In genomic region chr11:113888848-113889247, GRCh38 we compare ENCODE assay signal across 24 cellular contexts. TPM values are rescaled to one million over a fixed set of nuclear protein-coding genes. Genes with fewer than 3 reads are reported as not detected.
DNase-seq lines count a peak whose midpoint lies in the region; ATAC-seq, FAIRE-seq and TF ChIP-seq lines count a peak whose summit lies in the region.
"Had no signal": no experiment of that assay in that cellular context is flagged by ENCODE, and none has a peak within 500 bp of the region (broad histone marks: within the 10 kb centered on the region; RNA-seq: fewer than 3 reads in every experiment).

No MANE protein-coding gene starts in this region.

- no peak for TF ChIP-seq POLR2A in HepG2 (IDR thresholded peaks at IDR 0.05; ENCODE audit: insufficient read depth in 1 of 2, low read depth in 2 of 2, low read length in 2 of 2)
- no peak for TF ChIP-seq POLR2A in right lobe of liver (IDR thresholded peaks at IDR 0.05)

- TF ChIP-seq EP300 in HepG2 (IDR thresholded peaks at IDR 0.05; ENCODE audit: low read depth in 2 of 2, low read length in 2 of 2) (no peak), HepG2 (CRISPR knock-in tag; IDR thresholded peaks at IDR 0.05; ENCODE audit: borderline replicate concordance) (no peak)

- TF ChIP-seq RAD21 in HepG2 (CRISPR knock-in tag; IDR thresholded peaks at IDR 0.05): no peak

- H3K4me2 ChIP-seq in HepG2 (ENCODE audit: low read depth, low read length): no peak overlapping the region
- H3K4me2 ChIP-seq in osteoblast (ENCODE audit: insufficient read depth, low read length): no peak overlapping the region
- H3K4me2 ChIP-seq: BLaER1 treated with 17β-estradiol and CSF1 and Interleukin-3, amounts not matched to agents 10 nM and 100 nM had no signal

- no peak overlapping the region for H2AFZ ChIP-seq in HepG2 (ENCODE audit: low read length)
- H2AFZ ChIP-seq in osteoblast (ENCODE audit: low read length): no peak overlapping the region

- H3K36me3 ChIP-seq in HepG2 (replicated peaks in 1 of 2; ENCODE audit: control insufficient read depth in 1 of 2, insufficient read depth in 2 of 2, low read length in 2 of 2) (no peaks in the 10 kb centered on the region), right lobe of liver (no peaks in the 10 kb centered on the region), osteoblast (ENCODE audit: insufficient read depth, low read length) (no peaks in the 10 kb centered on the region)
- H3K36me3 ChIP-seq: BE2C; BLaER1 treated with 17β-estradiol and CSF1 and Interleukin-3, amounts not matched to agents 10 nM and 100 nM had no signal

- no peaks in the 10 kb centered on the region for H4K20me1 ChIP-seq in HepG2 (ENCODE audit: insufficient read depth, low read length)
- no peaks in the 10 kb centered on the region for H4K20me1 ChIP-seq in osteoblast (ENCODE audit: insufficient read depth, low read length)
- H4K20me1 ChIP-seq: BLaER1 treated with 17β-estradiol and CSF1 and Interleukin-3, amounts not matched to agents 10 nM and 100 nM had no signal

- intact Hi-C loops in HepG2 (cut with micrococcal nuclease; ENCODE audit: unreplicated experiment) (no loop called here), right lobe of liver (cut with DNase I) (no loop called here), right cardiac atrium (cut with DNase I) (no loop called here)

- no peaks in the 10 kb centered on the region; a peak in 1 of 5 replicates for H3K27me3 ChIP-seq in HepG2 (ENCODE audit: control insufficient read depth in 1 of 2, insufficient read depth in 2 of 2, low read length in 2 of 2)
- H3K27me3 ChIP-seq in right lobe of liver: no peaks in the 10 kb centered on the region
- no peaks in the 10 kb centered on the region for H3K27me3 ChIP-seq in osteoblast (ENCODE audit: insufficient read depth, low read length)
- no peaks in the 10 kb centered on the region for H3K27me3 ChIP-seq in right cardiac atrium (ENCODE audit: control insufficient read depth, insufficient read depth)
- H3K27me3 ChIP-seq: BE2C; BLaER1 treated with 17β-estradiol and CSF1 and Interleukin-3, amounts not matched to agents 10 nM and 100 nM had no signal

- H3K9ac ChIP-seq in HepG2 (ENCODE audit: insufficient read depth, low read depth, low read length): no peak overlapping the region
- H3K9ac ChIP-seq: BLaER1 treated with 17β-estradiol and CSF1 and Interleukin-3, amounts not matched to agents 10 nM and 100 nM had no signal

- POLR2A ChIA-PET in HepG2 (lab: Yijun Ruan, JAX): no interaction called here

- H3K4me1 ChIP-seq in HepG2 (ENCODE audit: insufficient read depth, low read length) (peaks cover 11% of the 10 kb centered on the region), right lobe of liver (no peaks in the 10 kb centered on the region), osteoblast (ENCODE audit: insufficient read depth, low read length) (no peaks in the 10 kb centered on the region), right cardiac atrium (ENCODE audit: control insufficient read depth, insufficient read depth, low read length) (no peaks in the 10 kb centered on the region)
- H3K4me1 ChIP-seq: BE2C; BLaER1 treated with 17β-estradiol and CSF1 and Interleukin-3, amounts not matched to agents 10 nM and 100 nM had no signal

- no peak for TF ChIP-seq CTCF in HepG2 (CRISPR knock-in tag; IDR thresholded peaks at IDR 0.05)
- TF ChIP-seq CTCF in right lobe of liver (IDR thresholded peaks at IDR 0.05): no peak
- TF ChIP-seq CTCF in osteoblast (IDR thresholded peaks at IDR 0.05; ENCODE audit: extremely low read depth, low read depth, low read length): no peak

- no peak for DNase-seq in HepG2 (ENCODE audit: low spot score)
- DNase-seq in right lobe of liver: no peak
- DNase-seq in NCI-H526 treated with DMSO at 0.1 percent for 48 hours (lab: John Stamatoyannopoulos, UW): peak; percentile 51
- DNase-seq in osteoblast (ENCODE audit: insufficient read length, low spot score, missing footprints): peak; percentile 10
- no peak for DNase-seq in NCI-H1092 treated with DMSO at 0.1 percent for 48 hours (lab: John Stamatoyannopoulos, UW)
- no peak for DNase-seq in right cardiac atrium
- DNase-seq: ACHN; AML-193; BE2C; CD4-positive, alpha-beta T cell; CD8-positive, alpha-beta memory T cell; DMS 273 treated with DMSO at 0.1 percent for 48 hours; DMS79; EL; GDM1; GOT3; H7; HCEC 1CT had no signal

- H3K9me3 ChIP-seq in HepG2 (ENCODE audit: low read length): no peaks in the 10 kb centered on the region
- no peaks in the 10 kb centered on the region for H3K9me3 ChIP-seq in right lobe of liver
- H3K9me3 ChIP-seq in osteoblast (ENCODE audit: low read depth, low read length): no peaks in the 10 kb centered on the region
- H3K9me3 ChIP-seq in right cardiac atrium (ENCODE audit: control insufficient read depth, low read length): no peaks in the 10 kb centered on the region
- H3K9me3 ChIP-seq: BE2C; BLaER1 treated with 17β-estradiol and CSF1 and Interleukin-3, amounts not matched to agents 10 nM and 100 nM had no signal

- CTCF ChIA-PET in HepG2 (lab: Yijun Ruan, JAX; ENCODE audit: low intra/inter-chr PET ratio, low total read pairs): no interaction called here

- no peak for ATAC-seq in HepG2
- ATAC-seq in right lobe of liver: no peak
- ATAC-seq in right cardiac atrium: no peak
- ATAC-seq in HG02588 (IDR thresholded peaks at IDR 0.05; ENCODE audit: unreplicated experiment): no peak
- ATAC-seq: GM12878 had no signal

- in situ Hi-C loops in HepG2 (cut with HindIII; ENCODE audit: extremely low pct_ligation_motif_present, low pct_unique_long_range_greater_than_20kb): no loop called here

- H3K4me3 ChIP-seq in HepG2 (replicated peaks in 1 of 3; ENCODE audit: insufficient read depth in 1 of 3, low read depth in 2 of 3, low read length in 3 of 3) (no peak overlapping the region), right lobe of liver (no peak overlapping the region), osteoblast (ENCODE audit: insufficient read depth, low read length) (no peak overlapping the region), right cardiac atrium (ENCODE audit: low read length) (no peak overlapping the region)
- H3K4me3 ChIP-seq: BLaER1 treated with 17β-estradiol and CSF1 and Interleukin-3, amounts not matched to agents 10 nM and 100 nM; GM12878 had no signal

- H3K79me2 ChIP-seq in HepG2 (ENCODE audit: insufficient read depth, low read length) (no peaks in the 10 kb centered on the region), osteoblast (ENCODE audit: insufficient read depth, low read length) (no peaks in the 10 kb centered on the region)

- no peak overlapping the region for H3K27ac ChIP-seq in HepG2 (ENCODE audit: extremely low read length, insufficient read depth, low read length)
- H3K27ac ChIP-seq in right lobe of liver: no peak overlapping the region
- no peak overlapping the region for H3K27ac ChIP-seq in osteoblast (ENCODE audit: low read depth, low read length)
- no peak overlapping the region for H3K27ac ChIP-seq in right cardiac atrium (ENCODE audit: low read length)
- H3K27ac ChIP-seq: 22Rv1; BLaER1 treated with 17β-estradiol and CSF1 and Interleukin-3, amounts not matched to agents 10 nM and 100 nM had no signal

- no TSS peak for BruUV-seq in HepG2 (replicated peaks; lab: Mats Ljungman, UMichigan)

- no peak for FAIRE-seq in HepG2 (lab: Jason Lieb, UNC)
- FAIRE-seq: A204.1, D721Med, GM12878 had no signal

RNA-seq across cellular contexts. Expression of gene USP28, which starts 13.5 kb away (rescaled TPM):
- total RNA-seq in HepG2 (2016; rRNA removed; fragmentation: Illumina TruSeq; extraction: Trizol) (34.3 and 52.0 TPM in 2 replicates), right lobe of liver (10 to 100 TPM; 12.1 to 15.3 (median 14.4) TPM), osteoblast (21.8 and 31.5 TPM in 2 replicates), right cardiac atrium (100 to 1,000 TPM in 2 of 4 donors, 10 to 100 TPM in 2; 93.6 to 109 (median 99.9) TPM)
- 8.8 and 10.6 TPM in 2 replicates for total RNA-seq in HepG2 (2016; cell fraction: cytosol; rRNA removed; fragmentation: Illumina TruSeq; extraction: Trizol; ENCODE audit: low read depth)
- total RNA-seq in HepG2 (2016; cell fraction: insoluble cytoplasmic fraction; rRNA removed; fragmentation: Illumina TruSeq; extraction: Trizol): 36.7 and 47.2 TPM in 2 replicates
- total RNA-seq in HepG2 (2016; cell fraction: membrane; rRNA removed; fragmentation: Illumina TruSeq; extraction: Trizol): 19.2 and 20.6 TPM in 2 replicates
- 30.7 and 35.4 TPM in 2 replicates for total RNA-seq in HepG2 (2016; cell fraction: nucleus; rRNA removed; fragmentation: Illumina TruSeq; extraction: Trizol)
- polyA plus RNA-seq in HepG2 (2011; rRNA removed) (27.6 and 29.6 TPM in 2 replicates), right cardiac atrium (39.8 TPM)
- 11.8 and 14.3 TPM in 2 replicates for polyA plus RNA-seq in HepG2 (2011; cell fraction: cytosol; rRNA removed)
- polyA plus RNA-seq in HepG2 (2011; cell fraction: nucleus; rRNA removed): 26.1 and 29.2 TPM in 2 replicates
- 12.9 and 17.0 TPM in 2 replicates for polyA plus RNA-seq in HepG2 (2012)
- 3.9 and 4.1 TPM in 2 replicates for polyA plus RNA-seq in HepG2 (2016; cell fraction: cytosol; fragmentation: Illumina TruSeq; extraction: Trizol; ENCODE audit: low read depth)
- polyA plus RNA-seq in HepG2 (2016; cell fraction: insoluble cytoplasmic fraction; fragmentation: Illumina TruSeq; extraction: Trizol; ENCODE audit: low read depth): 28.6 and 29.4 TPM in 2 replicates
- polyA plus RNA-seq in HepG2 (2016; cell fraction: membrane; fragmentation: Illumina TruSeq; extraction: Trizol; ENCODE audit: low read depth): 9.3 and 9.8 TPM in 2 replicates
- polyA plus RNA-seq in HepG2 (2016; cell fraction: nucleus; fragmentation: Illumina TruSeq; extraction: Trizol; ENCODE audit: insufficient read depth, low read depth): 25.6 and 33.9 TPM in 2 replicates
- 24.1 and 27.3 TPM in 2 replicates for polyA minus RNA-seq in HepG2 (2011; rRNA and poly(A)+ RNA removed; ENCODE audit: low replicate concordance)
- 23.8 and 28.1 TPM in 2 replicates for polyA minus RNA-seq in HepG2 (2011; cell fraction: cytosol; rRNA and poly(A)+ RNA removed)
- 34.2 and 35.4 TPM in 2 replicates for polyA minus RNA-seq in HepG2 (2011; cell fraction: nucleus; rRNA and poly(A)+ RNA removed)

RNA-seq across cellular contexts. Expression of gene HTR3B, which starts 15.7 kb away (rescaled TPM):
- total RNA-seq in HepG2 (2016; rRNA removed; fragmentation: Illumina TruSeq; extraction: Trizol): 1.7 and 2.2 TPM in 2 replicates
- total RNA-seq in HepG2 (2016; cell fraction: cytosol; rRNA removed; fragmentation: Illumina TruSeq; extraction: Trizol; ENCODE audit: low read depth): 1.1 and 1.6 TPM in 2 replicates
- total RNA-seq in HepG2 (2016; cell fraction: insoluble cytoplasmic fraction; rRNA removed; fragmentation: Illumina TruSeq; extraction: Trizol): 1.2 and 1.8 TPM in 2 replicates
- 1.6 and 3.1 TPM in 2 replicates for total RNA-seq in HepG2 (2016; cell fraction: membrane; rRNA removed; fragmentation: Illumina TruSeq; extraction: Trizol)
- total RNA-seq in HepG2 (2016; cell fraction: nucleus; rRNA removed; fragmentation: Illumina TruSeq; extraction: Trizol): 0.62 and 3.4 TPM in 2 replicates
- polyA plus RNA-seq in HepG2 (2011; rRNA removed): 0.05 and 0.09 TPM in 2 replicates
- 0.05 TPM in 2 replicates for polyA plus RNA-seq in HepG2 (2011; cell fraction: cytosol; rRNA removed)
- polyA plus RNA-seq in HepG2 (2011; cell fraction: nucleus; rRNA removed): not detected in 2 replicates
- not detected in 2 replicates for polyA plus RNA-seq in HepG2 (2012)
- 0.97 and 1.3 TPM in 2 replicates for polyA plus RNA-seq in HepG2 (2016; cell fraction: cytosol; fragmentation: Illumina TruSeq; extraction: Trizol; ENCODE audit: low read depth)
- 0.92 and 1.2 TPM in 2 replicates for polyA plus RNA-seq in HepG2 (2016; cell fraction: insoluble cytoplasmic fraction; fragmentation: Illumina TruSeq; extraction: Trizol; ENCODE audit: low read depth)
- polyA plus RNA-seq in HepG2 (2016; cell fraction: membrane; fragmentation: Illumina TruSeq; extraction: Trizol; ENCODE audit: low read depth): 1.8 and 2.2 TPM in 2 replicates
- 1.3 and 1.5 TPM in 2 replicates for polyA plus RNA-seq in HepG2 (2016; cell fraction: nucleus; fragmentation: Illumina TruSeq; extraction: Trizol; ENCODE audit: insufficient read depth, low read depth)
- 0.08 TPM in 1 of 2 replicates, not detected in the other for polyA minus RNA-seq in HepG2 (2011; rRNA and poly(A)+ RNA removed; ENCODE audit: low replicate concordance)
- polyA minus RNA-seq in HepG2 (2011; cell fraction: cytosol; rRNA and poly(A)+ RNA removed): not detected in 2 replicates
- not detected in 2 replicates for polyA minus RNA-seq in HepG2 (2011; cell fraction: nucleus; rRNA and poly(A)+ RNA removed)
- total RNA-seq in right lobe of liver: not detected
- not detected in 2 replicates for total RNA-seq in osteoblast
- total RNA-seq in right cardiac atrium: not detected
- not detected for polyA plus RNA-seq in right cardiac atrium
- total RNA-seq: CD4-positive, alpha-beta T cell; CD8-positive, alpha-beta memory T cell; GM12878; H7 had no signal
- polyA plus RNA-seq: CD8-positive, alpha-beta memory T cell; GM12878 had no signal

Comparison
In these comparisons a context has a peak if more than half of its experiments do, and no peak if none do; other contexts are left out.
1. DNase-seq: peak in NCI-H526 treated with DMSO at 0.1 percent for 48 hours (single experiment) and osteoblast (single experiment); none in HepG2 (single experiment), right lobe of liver (0 of 3), NCI-H1092 treated with DMSO at 0.1 percent for 48 hours (single experiment) and right cardiac atrium (0 of 3).